ENCODE assay signal across 8 cellular contexts in the genomic region with DNA sequence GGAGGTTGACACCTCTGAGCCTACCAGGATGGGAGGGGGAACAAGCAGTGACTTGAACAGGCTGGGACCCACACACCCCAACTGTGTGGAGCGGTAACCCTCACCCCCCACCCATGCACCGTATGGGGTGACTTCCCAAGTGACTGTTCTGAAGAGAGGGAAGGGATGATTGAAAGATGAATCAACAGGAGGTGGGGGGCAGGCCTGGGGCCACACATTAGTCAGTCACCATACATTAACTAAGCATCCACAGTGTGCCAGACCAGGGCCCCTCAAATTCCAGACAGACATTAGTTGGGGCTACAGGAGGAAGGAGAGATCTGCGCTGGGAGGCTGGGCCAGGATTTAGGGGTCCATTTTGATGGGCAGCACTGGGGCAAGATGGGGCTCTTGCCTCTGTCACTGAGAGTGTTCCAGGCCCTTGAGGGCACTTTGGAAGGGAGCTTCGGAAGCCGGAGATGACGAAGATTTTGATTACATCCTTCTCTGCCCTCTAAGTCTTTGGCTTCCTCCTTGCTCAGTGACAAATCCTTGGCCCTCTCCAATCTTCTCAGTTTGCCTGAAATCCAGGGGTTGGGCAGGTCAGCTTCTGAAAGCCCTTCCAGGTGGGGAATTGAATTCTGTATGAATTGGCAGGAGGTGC. TPM values are rescaled to one million over a fixed set of nuclear protein-coding genes. Genes with fewer than 3 reads are reported as not detected.
A peak's percentile ranks its signal among the peaks of the same experiment; 100 is the strongest.
DNase-seq lines count a peak whose midpoint lies in the region; ATAC-seq and TF ChIP-seq lines count a peak whose summit lies in the region.

No MANE protein-coding gene starts in this region.

- intact Hi-C loops in esophagus squamous epithelium (cut with DNase I) = loop anchor here (5.0 to 10.0 kb wide), 2 partner anchors 135 to 317 kb away; no protein-coding TSS in a partner anchor

- TF ChIP-seq CTCF in GM12864 (IDR thresholded peaks at IDR 0.05; ENCODE audit: low read depth, low read length, missing control alignments) (no peak), esophagus squamous epithelium (IDR thresholded peaks at IDR 0.05) (no peak)

- 9 to 39% methylated on average over 6 of the region's 6 CpGs for WGBS in esophagus squamous epithelium, 2 donors

- H3K4me1 ChIP-seq in esophagus squamous epithelium = peaks cover 33 to 78% (median 46%) of the 10 kb centered on the region in 3 donors
- H3K4me1 ChIP-seq in rectal smooth muscle tissue (ENCODE audit: control insufficient read depth, insufficient read depth, low read length) = peaks cover 37% of the 10 kb centered on the region

- ATAC-seq in HG02678 (IDR thresholded peaks at IDR 0.05; ENCODE audit: unreplicated experiment) (no peak), HG02981 (IDR thresholded peaks at IDR 0.05; ENCODE audit: unreplicated experiment) (no peak), GM21526 (IDR thresholded peaks at IDR 0.05; ENCODE audit: low FRiP score, unreplicated experiment) (no peak)

- H3K9ac ChIP-seq in rectal smooth muscle tissue (ENCODE audit: low read length) = peak overlapping the region; percentile 63

- H3K27ac ChIP-seq in esophagus squamous epithelium (peak overlapping the region; percentile 85 to 98 (median 95)), rectal smooth muscle tissue (ENCODE audit: low read depth, low read length) (peak overlapping the region; percentile 98)

- DNase-seq in GM12864 (ENCODE audit: low read depth) (no peak), RKO (ENCODE audit: low spot score) (peak; percentile 97), esophagus squamous epithelium (lab: John Stamatoyannopoulos, UW) (no peak), NCI-H1930 (lab: John Stamatoyannopoulos, UW) (no peak)

- H3K9me3 ChIP-seq in esophagus squamous epithelium = no peaks in the 10 kb centered on the region

- H3K27me3 ChIP-seq in esophagus squamous epithelium = no peaks in the 10 kb centered on the region
- no peaks in the 10 kb centered on the region for H3K27me3 ChIP-seq in rectal smooth muscle tissue (ENCODE audit: control insufficient read depth, insufficient read depth, low read length)

- H3K36me3 ChIP-seq in esophagus squamous epithelium = peaks cover 0 to 2% (median 0%) of the 10 kb centered on the region in 3 donors
- no peaks in the 10 kb centered on the region for H3K36me3 ChIP-seq in rectal smooth muscle tissue (ENCODE audit: control insufficient read depth, insufficient read depth, low read length)

- H3K4me3 ChIP-seq in GM12864 (ENCODE audit: low read depth, low read length) (peak overlapping the region; percentile 81), esophagus squamous epithelium (peak overlapping the region; percentile 35 to 87 (median 68)), rectal smooth muscle tissue (ENCODE audit: low read length) (peak overlapping the region; percentile 82)

- no peak for TF ChIP-seq POLR2A in esophagus squamous epithelium (IDR thresholded peaks at IDR 0.05)

RNA-seq across cellular contexts. Expression of a gene that starts 1.0 kb away (rescaled TPM):
- 100 to 1,000 TPM in 1 of 4 donors, 10 to 100 TPM in 3; 28.2 to 158 (median 45.8) TPM for total RNA-seq in esophagus squamous epithelium

RNA-seq across cellular contexts. Expression of a gene that starts 25.3 kb away (rescaled TPM):
- 100 to 1,000 TPM in 2 of 4 donors, 10 to 100 TPM in 2; 13.3 to 291 (median 67.6) TPM for total RNA-seq in esophagus squamous epithelium

RNA-seq across cellular contexts. Expression of a gene that starts 40.7 kb away (rescaled TPM):
- total RNA-seq in esophagus squamous epithelium = 1 to 10 TPM in 2 of 4 donors, under 1 TPM in 2; 0.22 to 2.4 (median 0.84) TPM

RNA-seq across cellular contexts. Expression of a gene that starts 58.2 kb away (rescaled TPM):
- total RNA-seq in esophagus squamous epithelium = 10 to 100 TPM in 1 of 4 donors, 1 to 10 TPM in 3; 5.0 to 27.0 (median 7.8) TPM
